ENCODE assay signal across 11 cellular contexts in the genomic region with DNA sequence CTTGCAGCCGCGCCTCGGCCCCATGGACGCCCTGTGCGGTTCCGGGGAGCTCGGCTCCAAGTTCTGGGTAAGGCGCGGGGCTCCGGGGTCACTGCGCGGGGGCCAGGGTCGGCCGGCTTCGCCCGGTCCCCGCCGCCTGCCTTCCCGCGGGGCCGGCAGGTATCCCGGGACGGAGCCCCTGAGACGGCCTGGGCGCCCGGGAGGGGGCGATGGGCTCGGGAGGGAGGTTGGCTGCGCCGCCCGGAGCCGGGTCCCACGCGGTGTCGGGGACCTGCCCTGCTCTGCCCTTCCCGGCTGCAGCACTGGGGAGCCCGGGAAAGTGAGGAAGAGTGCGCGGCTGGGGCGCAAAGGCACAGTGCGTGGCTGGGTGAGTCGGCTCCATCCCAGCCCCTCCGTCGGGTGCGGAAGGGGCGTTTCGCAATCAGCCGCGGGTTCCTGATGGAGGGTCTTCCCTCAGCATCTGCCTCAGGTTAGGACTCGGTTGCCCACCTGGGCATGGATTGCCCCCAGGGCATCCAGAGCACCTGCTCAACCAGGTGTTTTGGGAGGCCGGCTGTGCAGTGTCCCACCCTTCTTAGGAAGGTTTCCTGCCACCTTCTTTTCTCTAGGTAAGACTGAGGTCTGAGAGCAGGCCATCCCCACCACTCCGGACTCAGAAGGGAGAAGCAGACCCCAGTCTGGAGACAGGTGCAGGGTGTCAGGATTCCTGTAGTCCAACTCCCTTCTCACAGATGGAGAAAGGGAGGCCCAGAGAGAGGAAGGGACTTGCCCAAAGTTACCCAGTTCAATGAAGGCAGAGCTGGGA. TPM values are rescaled to one million over a fixed set of nuclear protein-coding genes. Genes with fewer than 3 reads are reported as not detected.
DNase-seq lines count a peak whose midpoint lies in the region; ATAC-seq and TF ChIP-seq lines count a peak whose summit lies in the region.
"Had no signal": no experiment of that assay in that cellular context is flagged by ENCODE, and none has a peak within 500 bp of the region (broad histone marks: within the 10 kb centered on the region; RNA-seq: fewer than 3 reads in every experiment).

No MANE protein-coding gene starts in this region.

- H3K9me3 ChIP-seq in liver (ENCODE audit: control insufficient read depth in 4 of 4, low read length in 3 of 4) (no peaks in the 10 kb centered on the region), thymus (ENCODE audit: control insufficient read depth) (no peaks in the 10 kb centered on the region)
- H3K9me3 ChIP-seq: BLaER1 treated with 17β-estradiol and CSF1 and Interleukin-3, amounts not matched to agents 10 nM and 100 nM had no signal

- ATAC-seq in HG02759 (IDR thresholded peaks at IDR 0.05; ENCODE audit: unreplicated experiment) = no peak

- H3K27me3 Mint-ChIP-seq in chondrocyte (ENCODE audit: low read depth) = peaks cover 6% of the 10 kb centered on the region

- peak; percentile 34 for TF ChIP-seq CTCF in chondrocyte (IDR thresholded peaks at IDR 0.05)
- no peak for TF ChIP-seq CTCF in liver (IDR thresholded peaks at IDR 0.05; ENCODE audit: low read depth, low read length, missing input control)

- no peaks in the 10 kb centered on the region for H3K27me3 ChIP-seq in liver (ENCODE audit: control insufficient read depth in 4 of 4, insufficient read depth in 4 of 4, low read length in 3 of 4)
- H3K27me3 ChIP-seq in thymus (ENCODE audit: control insufficient read depth, insufficient read depth) = peaks cover 54% of the 10 kb centered on the region

- H3K9me3 Mint-ChIP-seq in chondrocyte (ENCODE audit: low read depth) = no peaks in the 10 kb centered on the region
- H3K9me3 Mint-ChIP-seq: activated CD4-positive, alpha-beta memory T cell treated with anti-CD3 and anti-CD28 coated beads, Interleukin-2, amount 10 ng/mL, durations not matched to agents 7 days and 5 days had no signal

- H3K4me1 Mint-ChIP-seq in chondrocyte (ENCODE audit: low read depth) = peaks cover 45% of the 10 kb centered on the region
- H3K4me1 Mint-ChIP-seq: activated CD4-positive, alpha-beta memory T cell treated with anti-CD3 and anti-CD28 coated beads, Interleukin-2, amount 10 ng/mL, durations not matched to agents 7 days and 5 days had no signal

- WGBS in liver = 3% methylated on average over 52 of the region's 52 CpGs
- WGBS in thymus = 7% methylated on average over 52 of the region's 52 CpGs

- H3K9ac ChIP-seq in liver (ENCODE audit: low read depth in 1 of 2, low read length in 2 of 2) = peak overlapping the region; percentile 81 to 93
- H3K9ac ChIP-seq: BLaER1 treated with 17β-estradiol and CSF1 and Interleukin-3, amounts not matched to agents 10 nM and 100 nM had no signal

- no peak for TF ChIP-seq RAD21 in liver (IDR thresholded peaks at IDR 0.05)

- peak overlapping the region; percentile 89 to 92 for H3K27ac ChIP-seq in liver (ENCODE audit: low read depth in 1 of 2, low read length in 2 of 2)
- no peak overlapping the region for H3K27ac ChIP-seq in thymus (ENCODE audit: low read depth)
- H3K27ac ChIP-seq: BLaER1 treated with 17β-estradiol and CSF1 and Interleukin-3, amounts not matched to agents 10 nM and 100 nM had no signal

- H3K4me3 ChIP-seq in liver (ENCODE audit: low read depth in 1 of 3, low read length in 3 of 3) = peak overlapping the region; percentile 79 to 95 (median 87)
- H3K4me3 ChIP-seq in thymus (ENCODE audit: low read length) = peak overlapping the region; percentile 1

- peak; percentile 28 for DNase-seq in NCI-H748 (lab: John Stamatoyannopoulos, UW; ENCODE audit: unreplicated experiment)
- DNase-seq in NCI-H748 treated with DMSO at 0.1 percent for 48 hours (lab: John Stamatoyannopoulos, UW) = no peak
- DNase-seq in chondrocyte (ENCODE audit: low spot score) = no peak
- no peak for DNase-seq in HPDE6-E6E7 (ENCODE audit: extremely low spot score)
- no peak for DNase-seq in NCI-H1417 treated with DMSO at 0.1 percent for 48 hours (lab: John Stamatoyannopoulos, UW)
- DNase-seq: activated CD4-positive, alpha-beta memory T cell treated with anti-CD3 and anti-CD28 coated beads, Interleukin-2, amount 10 ng/mL, durations not matched to agents 7 days and 5 days; NCI-H2107 had no signal

- H3K36me3 ChIP-seq in liver (ENCODE audit: control insufficient read depth in 4 of 4, insufficient read depth in 3 of 4, low read depth in 1 of 4, low read length in 3 of 4) (no peaks in the 10 kb centered on the region), thymus (ENCODE audit: control insufficient read depth, insufficient read depth) (no peaks in the 10 kb centered on the region)
- H3K36me3 ChIP-seq: BLaER1 treated with 17β-estradiol and CSF1 and Interleukin-3, amounts not matched to agents 10 nM and 100 nM had no signal

- H3K27ac Mint-ChIP-seq in chondrocyte (ENCODE audit: unreplicated experiment) = no peak overlapping the region
- H3K27ac Mint-ChIP-seq: activated CD4-positive, alpha-beta memory T cell treated with anti-CD3 and anti-CD28 coated beads, Interleukin-2, amount 10 ng/mL, durations not matched to agents 7 days and 5 days had no signal

- peaks cover 15 to 54% (median 43%) of the 10 kb centered on the region in 4 donors for H3K4me1 ChIP-seq in liver (ENCODE audit: control insufficient read depth in 4 of 4, insufficient read depth in 4 of 4, low read length in 3 of 4)
- no peaks in the 10 kb centered on the region for H3K4me1 ChIP-seq in thymus (ENCODE audit: control insufficient read depth, insufficient read depth, low read length)

- H3K4me3 Mint-ChIP-seq in chondrocyte (ENCODE audit: unreplicated experiment) = peak overlapping the region; percentile 9
- H3K4me3 Mint-ChIP-seq: activated CD4-positive, alpha-beta memory T cell treated with anti-CD3 and anti-CD28 coated beads, Interleukin-2, amount 10 ng/mL, durations not matched to agents 7 days and 5 days had no signal

- no peaks in the 10 kb centered on the region for H3K36me3 Mint-ChIP-seq in chondrocyte (ENCODE audit: low read depth)

TF ChIP-seq in liver, 16 proteins besides CTCF, POLR2A, EP300 and RAD21:
- TF ChIP-seq REST (IDR thresholded peaks at IDR 0.05) (no peak), RXRA (IDR thresholded peaks at IDR 0.05) (no peak), ZBTB33 (IDR thresholded peaks at IDR 0.05) (no peak), FOXA1 (IDR thresholded peaks at IDR 0.05) (no peak)
TF ChIP-seq in liver: peak in this region for 0.

RNA-seq across cellular contexts. Expression of gene ABCC3, which starts 0.4 kb away (rescaled TPM):
- 1.9 to 16.0 TPM (median 2.8 TPM) in 3 replicates for total RNA-seq in chondrocyte
- total RNA-seq in liver = 100 to 1,000 TPM in 1 of 2 donors, 10 to 100 TPM in 1; 10.5 to 197 TPM
- polyA plus RNA-seq in liver = 10 to 100 TPM; 66.7 to 94.3 TPM
- 3.7 TPM for polyA plus RNA-seq in thymus
